ENCODE assay signal across 15 cellular contexts in genomic region chr18:26185267-26185666, GRCh38. TPM values are rescaled to one million over a fixed set of nuclear protein-coding genes. Genes with fewer than 3 reads are reported as not detected.
DNase-seq lines count a peak whose midpoint lies in the region; ATAC-seq, FAIRE-seq and TF ChIP-seq lines count a peak whose summit lies in the region.
"Had no signal": no experiment of that assay in that cellular context is flagged by ENCODE, and none has a peak within 500 bp of the region (broad histone marks: within the 10 kb centered on the region; RNA-seq: fewer than 3 reads in every experiment).

No MANE protein-coding gene starts in this region.

- H3K4me1 Mint-ChIP-seq in activated T-cell treated with anti-CD3 and anti-CD28 coated beads, Interleukin-2, amount 50 U/mL, for 72 hours (ENCODE audit: low read depth), result peaks cover 14% of the 10 kb centered on the region

- H3K27me3 Mint-ChIP-seq in activated T-cell treated with anti-CD3 and anti-CD28 coated beads, Interleukin-2, amount 50 U/mL, for 72 hours (ENCODE audit: low read depth), result no peaks in the 10 kb centered on the region
- H3K27me3 Mint-ChIP-seq: activated naive CD4-positive, alpha-beta T cell treated with anti-CD3 and anti-CD28 coated beads, Interleukin-2, amount 10 ng/mL, durations not matched to agents 7 days and 5 days had no signal

- FAIRE-seq in GM18507 (lab: Jason Lieb, UNC), result peak; percentile 5

- ATAC-seq in activated T-cell treated with anti-CD3 and anti-CD28 coated beads, Interleukin-2, amount 50 U/mL, for 72 hours (replicated peaks in 1 of 2), result no peak
- ATAC-seq: activated CD4-positive, CD25-positive, alpha-beta regulatory T cell treated with anti-CD3 and anti-CD28 coated beads, Interleukin-2, amount 50 U/mL, for 24 hours had no signal

- TF ChIP-seq CTCF in fibroblast of the aortic adventitia (IDR thresholded peaks at IDR 0.05; ENCODE audit: insufficient read depth, low read length), result peak; percentile 27

- no peak overlapping the region for H3K4me3 ChIP-seq in fibroblast of the aortic adventitia (ENCODE audit: low read depth, low read length)

- H3K9me3 Mint-ChIP-seq in activated T-cell treated with anti-CD3 and anti-CD28 coated beads, Interleukin-2, amount 50 U/mL, for 72 hours, result no peaks in the 10 kb centered on the region
- H3K9me3 Mint-ChIP-seq: activated naive CD4-positive, alpha-beta T cell treated with anti-CD3 and anti-CD28 coated beads, Interleukin-2, amount 10 ng/mL, durations not matched to agents 7 days and 5 days had no signal

- no peaks in the 10 kb centered on the region for H3K36me3 Mint-ChIP-seq in activated T-cell treated with anti-CD3 and anti-CD28 coated beads, Interleukin-2, amount 50 U/mL, for 72 hours (ENCODE audit: insufficient read depth in 2 of 2)
- H3K36me3 Mint-ChIP-seq: activated naive CD4-positive, alpha-beta T cell treated with anti-CD3 and anti-CD28 coated beads, Interleukin-2, amount 10 ng/mL, durations not matched to agents 7 days and 5 days had no signal

- no peak overlapping the region for H3K27ac Mint-ChIP-seq in activated T-cell treated with anti-CD3 and anti-CD28 coated beads, Interleukin-2, amount 50 U/mL, for 72 hours
- H3K27ac Mint-ChIP-seq: activated naive CD4-positive, alpha-beta T cell treated with anti-CD3 and anti-CD28 coated beads, Interleukin-2, amount 10 ng/mL, durations not matched to agents 7 days and 5 days had no signal

- no peak overlapping the region for H3K4me3 Mint-ChIP-seq in activated T-cell treated with anti-CD3 and anti-CD28 coated beads, Interleukin-2, amount 50 U/mL, for 72 hours
- H3K4me3 Mint-ChIP-seq: activated naive CD4-positive, alpha-beta T cell treated with anti-CD3 and anti-CD28 coated beads, Interleukin-2, amount 10 ng/mL, durations not matched to agents 7 days and 5 days had no signal

- peak; percentile 20 for DNase-seq in 8988T
- DNase-seq in GM18507 (ENCODE audit: extremely low spot score, insufficient read length, low read depth), result no peak
- DNase-seq in OCI-M1 (lab: John Stamatoyannopoulos, UW), result peak; percentile 47
- DNase-seq in fibroblast of the aortic adventitia (ENCODE audit: low read depth), result peak; percentile 1
- no peak for DNase-seq in activated T-cell treated with anti-CD3 and anti-CD28 coated beads, Interleukin-2, amount 50 U/mL, for 72 hours
- no peak for DNase-seq in germinal center (ENCODE audit: low spot score)
- no peak for DNase-seq in DMS79 treated with DMSO at 0.1 percent for 48 hours (lab: John Stamatoyannopoulos, UW)
- no peak for DNase-seq in activated CD8-positive, alpha-beta memory T cell treated with anti-CD3 and anti-CD28 coated beads for 24 hours
- DNase-seq: activated naive CD4-positive, alpha-beta T cell treated with anti-CD3 and anti-CD28 coated beads, Interleukin-2, amount 10 ng/mL, durations not matched to agents 7 days and 5 days; AML-193; head of caudate nucleus; NCI-H1694 treated with DMSO at 0.1 percent for 48 hours; RPMI8226 had no signal

RNA-seq across cellular contexts. Expression of gene TAF4B, which starts 41.0 kb away (rescaled TPM):
- total RNA-seq in fibroblast of the aortic adventitia (ENCODE audit: low replicate concordance), result 3.6 and 17.1 TPM in 2 replicates
- 10 to 100 TPM; 29.2 to 32.4 TPM for total RNA-seq in activated T-cell treated with anti-CD3 and anti-CD28 coated beads, Interleukin-2, amount 50 U/mL, for 72 hours

RNA-seq across cellular contexts. Expression of gene PSMA8, which starts 51.6 kb away (rescaled TPM):
- total RNA-seq in fibroblast of the aortic adventitia (ENCODE audit: low replicate concordance), result not detected in 2 replicates
- 1 to 10 TPM in 1 of 2 donors, under 1 TPM in 1; 0.81 to 1.9 TPM for total RNA-seq in activated T-cell treated with anti-CD3 and anti-CD28 coated beads, Interleukin-2, amount 50 U/mL, for 72 hours
- total RNA-seq: skeletal muscle tissue had no signal

Comparison
In these comparisons a context has a peak if more than half of its experiments do, and no peak if none do; other contexts are left out.
1. DNase-seq: peak in 8988T (single experiment), OCI-M1 (single experiment) and fibroblast of the aortic adventitia (single experiment); none in GM18507 (single experiment), activated T-cell treated with anti-CD3 and anti-CD28 coated beads, Interleukin-2, amount 50 U/mL, for 72 hours (0 of 2), germinal center (single experiment), DMS79 treated with DMSO at 0.1 percent for 48 hours (single experiment) and activated CD8-positive, alpha-beta memory T cell treated with anti-CD3 and anti-CD28 coated beads for 24 hours (single experiment).